In genomic region chr19:34269968-34270621, GRCh38 we compare ENCODE assay signal across 8 cellular contexts. TPM values are rescaled to one million over a fixed set of nuclear protein-coding genes. Genes with fewer than 3 reads are reported as not detected.
DNase-seq lines count a peak whose midpoint lies in the region; ATAC-seq and TF ChIP-seq lines count a peak whose summit lies in the region.

No MANE protein-coding gene starts in this region.

- H3K27ac Mint-ChIP-seq in activated B cell treated with CpG ODN at 0.5 μM for 24 hours: peak overlapping the region; percentile 95

- H3K9me3 ChIP-seq in HUES6 (ENCODE audit: control insufficient read depth, insufficient read depth, low read depth, low read length) (no peaks in the 10 kb centered on the region), left lung (no peaks in the 10 kb centered on the region)

- no peaks in the 10 kb centered on the region for H3K27me3 Mint-ChIP-seq in activated B cell treated with CpG ODN at 0.5 μM for 24 hours

- H3K36me3 ChIP-seq in HUES6 (ENCODE audit: control insufficient read depth, insufficient read depth, low read length): no peaks in the 10 kb centered on the region
- H3K36me3 ChIP-seq in left lung: no peaks in the 10 kb centered on the region

- no peak overlapping the region for H3K9ac ChIP-seq in HUES6 (ENCODE audit: low read length)

- H3K27me3 ChIP-seq in HUES6 (ENCODE audit: control insufficient read depth, insufficient read depth, low read length): no peaks in the 10 kb centered on the region
- no peaks in the 10 kb centered on the region for H3K27me3 ChIP-seq in left lung

- H3K27ac ChIP-seq in HUES6 (ENCODE audit: low read depth, low read length) (peak overlapping the region; percentile 1), left lung (peak overlapping the region; percentile 79 to 86)

- ATAC-seq in activated B cell treated with CpG ODN at 0.5 μM for 24 hours (ENCODE audit: low read depth) (peak; percentile 87), left lung (peak; percentile 73)

- peaks cover 85% of the 10 kb centered on the region for H3K4me1 Mint-ChIP-seq in activated B cell treated with CpG ODN at 0.5 μM for 24 hours

- H3K9me3 Mint-ChIP-seq in activated B cell treated with CpG ODN at 0.5 μM for 24 hours: no peaks in the 10 kb centered on the region

- intact Hi-C loops in activated B cell treated with CpG ODN at 0.5 μM for 24 hours (cut with micrococcal nuclease): loop anchor here (1.0 to 10.0 kb wide), 3 partner anchors 15 to 1095 kb away; no protein-coding TSS in a partner anchor
- intact Hi-C loops in left lung (cut with DNase I): loop anchor here in 1 of 2 donors (10.0 kb wide), 1 partner anchor 65 kb away; no protein-coding TSS in a partner anchor

- POLR2A ChIA-PET in activated B cell treated with CpG ODN at 0.5 μM for 24 hours (lab: Charles Lee): interaction anchor here (0.5 to 3.4 kb wide), 15 partner anchors 9 to 407 kb away, joined by 3 to 19 read pairs (median 4); partner anchors contain the start of genes GARRE1 and ZNF302

- H3K36me3 Mint-ChIP-seq in activated B cell treated with CpG ODN at 0.5 μM for 24 hours (ENCODE audit: low read depth): peaks cover 16% of the 10 kb centered on the region

- DNase-seq in SIG-M5 treated with dmso at 0.1 percent for 504 hours (lab: John Stamatoyannopoulos, UW; ENCODE audit: unreplicated experiment) (peak; percentile 36), SIG-M5 (lab: John Stamatoyannopoulos, UW) (no peak), activated B cell treated with CpG ODN at 0.5 μM for 24 hours (peak; percentile 47), left lung (peak in 1 of 2 donors; percentile 62), GDM1 (lab: John Stamatoyannopoulos, UW) (no peak)
- peak; percentile 92 for DNase-seq in central memory CD4-positive, alpha-beta T cell
- DNase-seq in stimulated activated CD4-positive, alpha-beta T cell treated with anti-CD3 and anti-CD28 coated beads, TNF-alpha, amount 100 ng/mL, for 24 hours (ENCODE audit: low read depth in 3 of 3): peak; percentile 35 to 48 (median 36)

- peak overlapping the region; percentile 77 for H3K4me3 Mint-ChIP-seq in activated B cell treated with CpG ODN at 0.5 μM for 24 hours

- H3K4me3 ChIP-seq in HUES6 (ENCODE audit: low read depth, low read length) (no peak overlapping the region), left lung (no peak overlapping the region)

- TF ChIP-seq CTCF in activated B cell treated with CpG ODN at 0.5 μM for 24 hours (IDR thresholded peaks at IDR 0.05) (no peak), left lung (IDR thresholded peaks at IDR 0.05) (no peak)

- CTCF ChIA-PET in activated B cell treated with CpG ODN at 0.5 μM for 24 hours (lab: Charles Lee): interaction anchor here (0.7 to 1.6 kb wide), 3 partner anchors 21 to 76 kb away, joined by 3 to 4 read pairs (median 3); no protein-coding TSS in a partner anchor

- H3K4me1 ChIP-seq in HUES6 (ENCODE audit: control insufficient read depth, insufficient read depth, low read length) (peaks cover 24% of the 10 kb centered on the region), left lung (peaks cover 21 to 53% of the 10 kb centered on the region in 2 donors)

RNA-seq across cellular contexts. Expression of gene GARRE1, which starts 15.7 kb away (rescaled TPM):
- 30.6 and 33.6 TPM in 2 replicates for total RNA-seq in activated B cell treated with CpG ODN at 0.5 μM for 24 hours
- 10 to 100 TPM; 26.2 to 26.7 TPM for total RNA-seq in left lung

Comparison
In these comparisons a context has a peak if more than half of its experiments do, and no peak if none do; other contexts are left out.
1. DNase-seq: peak in SIG-M5 treated with dmso at 0.1 percent for 504 hours (single experiment), activated B cell treated with CpG ODN at 0.5 μM for 24 hours (single experiment), central memory CD4-positive, alpha-beta T cell (single experiment) and stimulated activated CD4-positive, alpha-beta T cell treated with anti-CD3 and anti-CD28 coated beads, TNF-alpha, amount 100 ng/mL, for 24 hours (3 of 3); none in SIG-M5 (single experiment) and GDM1 (single experiment).